In the genomic region with DNA sequence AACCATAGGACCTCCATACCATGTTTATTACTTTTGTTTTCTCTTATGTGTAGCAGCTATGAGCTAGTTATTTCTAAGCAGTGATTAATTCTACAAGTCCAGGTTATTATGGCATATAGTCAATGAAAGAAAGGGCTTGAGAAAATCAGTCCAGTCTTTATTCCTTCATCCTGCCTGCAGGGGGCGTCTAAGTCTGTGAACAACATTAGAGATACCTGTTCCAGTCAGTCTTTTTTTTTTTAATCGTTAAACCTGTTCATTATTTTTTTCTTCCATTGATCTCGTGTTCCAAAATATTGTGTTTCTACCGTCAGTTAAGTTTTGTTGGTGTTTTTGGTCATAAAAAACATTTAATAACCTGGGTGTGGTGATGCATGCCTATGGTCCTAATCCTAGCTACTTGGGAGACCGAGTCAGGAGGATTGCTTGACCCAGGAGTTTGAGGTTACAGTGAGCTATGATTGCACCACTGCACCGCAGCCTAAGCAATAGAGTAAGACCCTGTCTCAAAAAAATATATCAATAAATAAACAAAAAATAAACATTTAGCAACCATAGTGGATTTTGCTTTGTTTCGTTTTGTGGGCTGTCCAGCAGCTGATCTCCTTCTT, we compare ENCODE assay signal across 8 cellular contexts. TPM values are rescaled to one million over a fixed set of nuclear protein-coding genes. Genes with fewer than 3 reads are reported as not detected.
DNase-seq lines count a peak whose midpoint lies in the region; FAIRE-seq and TF ChIP-seq lines count a peak whose summit lies in the region.

No MANE protein-coding gene starts in this region.

- no peak overlapping the region for H4K91ac ChIP-seq in H1 (replicated peaks; ENCODE audit: insufficient read length, low read length)

- no peak overlapping the region for H2BK15ac ChIP-seq in H1 (ENCODE audit: low read length)

- DNase-seq in BE2C = peak; percentile 73
- DNase-seq in NCI-H526 treated with DMSO at 0.1 percent for 48 hours (lab: John Stamatoyannopoulos, UW) = peak; percentile 49
- peak; percentile 81 for DNase-seq in activated CD4-positive, alpha-beta memory T cell treated with anti-CD3 and anti-CD28 coated beads, Interleukin-2, amount 10 ng/mL, durations not matched to agents 7 days and 5 days
- peak in 1 of 2 experiments; percentile 72 for DNase-seq in H1 (ENCODE audit: low read depth in 1 of 2, low spot score in 2 of 2)
- peak; percentile 69 for DNase-seq in stomach
- no peak for DNase-seq in occipital lobe (lab: John Stamatoyannopoulos, UW)

- H3K23ac ChIP-seq in H1 (ENCODE audit: insufficient read length) = no peak overlapping the region

- no peak overlapping the region for H3K4me3 ChIP-seq in BE2C (ENCODE audit: low read depth, low read length)
- no peak overlapping the region for H3K4me3 ChIP-seq in HEK293 (ENCODE audit: low read depth, low read length)
- H3K4me3 ChIP-seq in H1 (ENCODE audit: extremely low read depth in 1 of 4, insufficient read depth in 2 of 4, low read depth in 3 of 4, low read length in 4 of 4) = no peak overlapping the region
- no peak overlapping the region for H3K4me3 ChIP-seq in stomach

- H2BK12ac ChIP-seq in H1 (ENCODE audit: low read depth, low read length) = no peak overlapping the region

- H3K9me3 Mint-ChIP-seq in activated CD4-positive, alpha-beta memory T cell treated with anti-CD3 and anti-CD28 coated beads, Interleukin-2, amount 10 ng/mL, durations not matched to agents 7 days and 5 days = peaks cover under 1% of the 10 kb centered on the region
- H3K9me3 Mint-ChIP-seq in nephron = peaks cover 7% of the 10 kb centered on the region

- no peak for FAIRE-seq in H1 (lab: Jason Lieb, UNC)

- no peak for TF ChIP-seq EP300 in H1 (IDR thresholded peaks at IDR 0.05; ENCODE audit: borderline replicate concordance in 1 of 2, low read depth in 2 of 2, low read length in 2 of 2)
- TF ChIP-seq EP300 in stomach (IDR thresholded peaks at IDR 0.05) = no peak

- H3K79me1 ChIP-seq in H1 (ENCODE audit: low read depth, low read length) = no peaks in the 10 kb centered on the region

- no peak overlapping the region for H3K4me2 ChIP-seq in H1 (ENCODE audit: insufficient read depth in 1 of 2, low read depth in 2 of 2, low read length in 2 of 2)

- H4K5ac ChIP-seq in H1 (ENCODE audit: insufficient read length, low read depth, low read length) = no peak overlapping the region

- H3K4ac ChIP-seq in H1 (replicated peaks; ENCODE audit: insufficient read length, low read depth, low read length) = no peak overlapping the region

- no peak overlapping the region for H3K14ac ChIP-seq in H1 (ENCODE audit: insufficient read length)

- H3K79me2 ChIP-seq in H1 (ENCODE audit: control insufficient read depth in 1 of 2, insufficient read depth in 2 of 2, low read length in 2 of 2) = no peaks in the 10 kb centered on the region

- TF ChIP-seq POLR2A in H1 (IDR thresholded peaks at IDR 0.05; ENCODE audit: control extremely low read depth in 1 of 2, low read depth in 2 of 2, low read length in 2 of 2) (no peak), stomach (IDR thresholded peaks at IDR 0.05) (no peak)

- H3K27me3 ChIP-seq in BE2C (no peaks in the 10 kb centered on the region), H1 (replicated peaks in 1 of 4; ENCODE audit: control insufficient read depth in 3 of 4, extremely low read depth in 1 of 4, insufficient read depth in 3 of 4, low read length in 3 of 4) (no peaks in the 10 kb centered on the region), stomach (no peaks in the 10 kb centered on the region)

- H3K23me2 ChIP-seq in H1 (ENCODE audit: low read depth, low read length) = no peaks in the 10 kb centered on the region; the same call in 1 of the 2 replicates

- peaks cover 23% of the 10 kb centered on the region for H3K4me1 Mint-ChIP-seq in activated CD4-positive, alpha-beta memory T cell treated with anti-CD3 and anti-CD28 coated beads, Interleukin-2, amount 10 ng/mL, durations not matched to agents 7 days and 5 days
- H3K4me1 Mint-ChIP-seq in nephron = no peaks in the 10 kb centered on the region

- POLR2A ChIA-PET in HEK293 (lab: Yijun Ruan, JAX) (no interaction called here), H1 (lab: Charles Lee; ENCODE audit: partially characterized antibody) (interaction anchor here (0.7 kb wide), 1 partner anchor 335 kb away, joined by 3 read pairs; a partner anchor contains a TSS)
- POLR2A ChIA-PET in activated CD4-positive, alpha-beta memory T cell treated with anti-CD3 and anti-CD28 coated beads, Interleukin-2, amount 10 ng/mL, durations not matched to agents 7 days and 5 days (lab: Charles Lee) = interaction anchor here (0.6 to 1.2 kb wide), 4 partner anchors 12 to 329 kb away, joined by 3 to 7 read pairs (median 3); no protein-coding TSS in a partner anchor

- H3K9me3 ChIP-seq in BE2C = no peaks in the 10 kb centered on the region
- no peaks in the 10 kb centered on the region for H3K9me3 ChIP-seq in HEK293 (ENCODE audit: control insufficient read depth, insufficient read depth, low read depth, low read length)
- H3K9me3 ChIP-seq in H1 (ENCODE audit: insufficient read depth in 2 of 2, low read depth in 1 of 2, low read length in 1 of 2) = no peaks in the 10 kb centered on the region
- no peaks in the 10 kb centered on the region for H3K9me3 ChIP-seq in stomach

- H3K9ac ChIP-seq in H1 (replicated peaks in 1 of 4; ENCODE audit: extremely low read depth in 1 of 4, low read depth in 3 of 4, low read length in 3 of 4) = no peak overlapping the region

- H2BK120ac ChIP-seq in H1 (replicated peaks; ENCODE audit: low read depth, low read length) = no peak overlapping the region

- no peak overlapping the region for H2AFZ ChIP-seq in H1 (ENCODE audit: low read length)

- H2BK20ac ChIP-seq in H1 (ENCODE audit: low read length) = 0 out of 2 replicates have a peak overlapping the region, but pooled peaks have one; percentile 11

- H4K8ac ChIP-seq in H1 (ENCODE audit: extremely low read depth, insufficient read depth, low read length) = no peak overlapping the region

- H3K36me3 Mint-ChIP-seq in activated CD4-positive, alpha-beta memory T cell treated with anti-CD3 and anti-CD28 coated beads, Interleukin-2, amount 10 ng/mL, durations not matched to agents 7 days and 5 days (ENCODE audit: low read depth) = no peaks in the 10 kb centered on the region
- peaks cover 1% of the 10 kb centered on the region for H3K36me3 Mint-ChIP-seq in nephron (ENCODE audit: low read depth)

- no peak overlapping the region for H3K56ac ChIP-seq in H1 (replicated peaks; ENCODE audit: insufficient read length, low read depth, low read length)

- H3K27ac Mint-ChIP-seq in activated CD4-positive, alpha-beta memory T cell treated with anti-CD3 and anti-CD28 coated beads, Interleukin-2, amount 10 ng/mL, durations not matched to agents 7 days and 5 days = no peak overlapping the region
- no peak overlapping the region for H3K27ac Mint-ChIP-seq in nephron

- no peak overlapping the region for H3K18ac ChIP-seq in H1 (ENCODE audit: extremely low read depth, low read length)

- H3K27ac ChIP-seq in HEK293 (ENCODE audit: extremely low read depth, low read depth, low read length) (no peak overlapping the region), H1 (ENCODE audit: low read depth, low read length) (no peak overlapping the region), stomach (no peak overlapping the region)

- TF ChIP-seq CTCF in BE2C (IDR thresholded peaks at IDR 0.05; ENCODE audit: low read depth, low read length) (peak; percentile 85), HEK293 (tag by site-specific recombination; IDR thresholded peaks at IDR 0.05) (no peak), H1 (IDR thresholded peaks at IDR 0.05; ENCODE audit: control extremely low read depth in 1 of 3, insufficient read depth in 1 of 3, low read depth in 1 of 3, low read length in 3 of 3) (peak in 2 of 3 experiments; percentile 34 to 63; a peak in 2 of 4 replicates), nephron (IDR thresholded peaks at IDR 0.05; ENCODE audit: unreplicated experiment in 3 of 3) (peak; percentile 67 to 75 (median 72)), stomach (IDR thresholded peaks at IDR 0.05) (peak in 5 of 7 experiments; percentile 47 to 76 (median 53))

- WGBS in H1 (ENCODE audit: extremely low coverage in 1 of 2, insufficient coverage in 1 of 2, insufficient read length in 1 of 2, insufficient replicate concordance in 2 of 2, low coverage in 1 of 2, low lambda C conversion rate in 2 of 2, missing lambda C conversion rate in 1 of 2), 2 experiments = 54% methylated on average over 7 of the region's 7 CpGs; no CpG with 5 or more reads in 1 of the 2 experiments
- WGBS in stomach, 5 donors = 43 to 49% (median 45%) methylated on average over 7 of the region's 7 CpGs

- no peak overlapping the region for H2BK5ac ChIP-seq in H1 (ENCODE audit: low read depth, low read length)

- H3K4me1 ChIP-seq in BE2C = no peaks in the 10 kb centered on the region
- no peaks in the 10 kb centered on the region for H3K4me1 ChIP-seq in HEK293 (ENCODE audit: control insufficient read depth, insufficient read depth, low read length)
- H3K4me1 ChIP-seq in H1 (replicated peaks in 1 of 4; ENCODE audit: control insufficient read depth in 3 of 4, insufficient read depth in 4 of 4, low read length in 3 of 4) = no peaks in the 10 kb centered on the region
- H3K4me1 ChIP-seq in stomach = no peaks in the 10 kb centered on the region

- no peaks in the 10 kb centered on the region for H4K20me1 ChIP-seq in H1 (replicated peaks in 1 of 2; ENCODE audit: control insufficient read depth in 1 of 2, insufficient read depth in 2 of 2, low read length in 2 of 2)

- no peaks in the 10 kb centered on the region for H3K27me3 Mint-ChIP-seq in activated CD4-positive, alpha-beta memory T cell treated with anti-CD3 and anti-CD28 coated beads, Interleukin-2, amount 10 ng/mL, durations not matched to agents 7 days and 5 days
- peaks cover 5% of the 10 kb centered on the region for H3K27me3 Mint-ChIP-seq in nephron (ENCODE audit: low read depth)

- H3K4me3 Mint-ChIP-seq in activated CD4-positive, alpha-beta memory T cell treated with anti-CD3 and anti-CD28 coated beads, Interleukin-2, amount 10 ng/mL, durations not matched to agents 7 days and 5 days = no peak overlapping the region
- no peak overlapping the region for H3K4me3 Mint-ChIP-seq in nephron

- no peak overlapping the region for H2AK5ac ChIP-seq in H1 (ENCODE audit: low read depth, low read length)

- intact Hi-C loops in stomach (cut with DNase I; ENCODE audit: low total_unique reads) = no loop called here

- CTCF ChIA-PET in HEK293 (lab: Yijun Ruan, JAX) (interaction anchor here (0.6 to 2.9 kb wide), 35 partner anchors 9 to 996 kb away, joined by 3 to 20 read pairs (median 4); no protein-coding TSS in a partner anchor), H1 (lab: Charles Lee; ENCODE audit: partially characterized antibody) (interaction anchor here (0.6 to 7.3 kb wide), 52 partner anchors 9 to 1538 kb away, joined by 3 to 62 read pairs (median 4); no protein-coding TSS in a partner anchor)
- CTCF ChIA-PET in activated CD4-positive, alpha-beta memory T cell treated with anti-CD3 and anti-CD28 coated beads, Interleukin-2, amount 10 ng/mL, durations not matched to agents 7 days and 5 days (lab: Charles Lee) = interaction anchor here (0.6 to 3.1 kb wide), 34 partner anchors 9 to 586 kb away, joined by 3 to 17 read pairs (median 4); a partner anchor contains a TSS

- peak; percentile 59 to 61 for TF ChIP-seq RAD21 in H1 (IDR thresholded peaks at IDR 0.05 in 1 of 2, conservative IDR thresholded peaks at IDR 0.05 in 1 of 2; ENCODE audit: low read depth in 2 of 2, low read length in 2 of 2)

- no peaks in the 10 kb centered on the region for H3K36me3 ChIP-seq in BE2C
- H3K36me3 ChIP-seq in HEK293 (ENCODE audit: control insufficient read depth in 2 of 2, insufficient read depth in 1 of 2, low read length in 2 of 2) = no peaks in the 10 kb centered on the region
- H3K36me3 ChIP-seq in H1 (ENCODE audit: control insufficient read depth in 2 of 4, insufficient read depth in 4 of 4, low read length in 3 of 4) = no peaks in the 10 kb centered on the region
- H3K36me3 ChIP-seq in stomach = no peaks in the 10 kb centered on the region

RNA-seq across cellular contexts. Expression of a gene that starts 29.4 kb away (rescaled TPM):
- polyA plus RNA-seq in BE2C (2012; ENCODE audit: insufficient read depth, insufficient read length, low read depth) = not detected
- total RNA-seq in activated CD4-positive, alpha-beta memory T cell treated with anti-CD3 and anti-CD28 coated beads, Interleukin-2, amount 10 ng/mL, durations not matched to agents 7 days and 5 days = 100 to 1,000 TPM; 329 to 340 TPM
- not detected in 2 replicates for total RNA-seq in H1 (2021; fragmentation: NEBNext Ultra II Directional; extraction: Animal tissue kit (Norgen Biotek cat#: 25700))
- polyA plus RNA-seq in H1 (2011; rRNA removed) (not detected in 2 replicates), stomach (1 to 10 TPM; 1.7 to 9.8 (median 3.3) TPM)
- not detected for polyA plus RNA-seq in H1 (2011; cell fraction: cytosol; rRNA removed)
- polyA plus RNA-seq in H1 (2011; cell fraction: nucleus; rRNA removed) = not detected
- polyA plus RNA-seq in H1 (2012, experiment 1 of 2) = not detected in 4 replicates
- polyA plus RNA-seq in H1 (2012, experiment 2 of 2) = not detected
- not detected for polyA plus RNA-seq in H1 (2013, experiment 1 of 2)
- not detected for polyA plus RNA-seq in H1 (2013, experiment 2 of 2)
- polyA minus RNA-seq in H1 (2011; rRNA and poly(A)+ RNA removed) = not detected in 2 replicates
- polyA minus RNA-seq in H1 (2011; cell fraction: cytosol; rRNA and poly(A)+ RNA removed) = not detected
- not detected for polyA minus RNA-seq in H1 (2011; cell fraction: nucleus; rRNA and poly(A)+ RNA removed)
- total RNA-seq in stomach (10 to 100 TPM in 1 of 5 donors, 1 to 10 TPM in 3, not detected in 1; 2.9 to 14.3 (median 4.8) TPM), occipital lobe (not detected)

RNA-seq across cellular contexts. Expression of a gene that starts 57.3 kb away (rescaled TPM):
- polyA plus RNA-seq in BE2C (2012; ENCODE audit: insufficient read depth, insufficient read length, low read depth) = 91.6 TPM
- under 1 TPM; 0.48 to 0.58 TPM for total RNA-seq in activated CD4-positive, alpha-beta memory T cell treated with anti-CD3 and anti-CD28 coated beads, Interleukin-2, amount 10 ng/mL, durations not matched to agents 7 days and 5 days
- total RNA-seq in H1 (2021; fragmentation: NEBNext Ultra II Directional; extraction: Animal tissue kit (Norgen Biotek cat#: 25700)) = 30.2 and 32.2 TPM in 2 replicates
- 30.0 and 38.7 TPM in 2 replicates for polyA plus RNA-seq in H1 (2011; rRNA removed)
- polyA plus RNA-seq in H1 (2011; cell fraction: cytosol; rRNA removed) = 35.4 TPM
- 56.5 TPM for polyA plus RNA-seq in H1 (2011; cell fraction: nucleus; rRNA removed)
- 20.6 to 27.8 TPM (median 24.4 TPM) in 4 replicates for polyA plus RNA-seq in H1 (2012, experiment 1 of 2)
- polyA plus RNA-seq in H1 (2012, experiment 2 of 2) = 10.1 TPM
- polyA plus RNA-seq in H1 (2013, experiment 1 of 2) = 30.9 TPM
- 28.1 TPM for polyA plus RNA-seq in H1 (2013, experiment 2 of 2)
- 56.8 and 70.7 TPM in 2 replicates for polyA minus RNA-seq in H1 (2011; rRNA and poly(A)+ RNA removed)
- polyA minus RNA-seq in H1 (2011; cell fraction: cytosol; rRNA and poly(A)+ RNA removed) = 34.7 TPM
- polyA minus RNA-seq in H1 (2011; cell fraction: nucleus; rRNA and poly(A)+ RNA removed) = 28.1 TPM
- 10 to 100 TPM; 18.1 to 31.6 (median 25.7) TPM for total RNA-seq in stomach
- polyA plus RNA-seq in stomach = 1 to 10 TPM; 1.7 to 6.2 (median 2.7) TPM
- 115 TPM for total RNA-seq in occipital lobe

Comparison
In these comparisons a context has a peak if more than half of its experiments do, and no peak if none do; other contexts are left out.
1. RNA of a gene that starts 29.4 kb away (total RNA-seq): 329 to 340 TPM in activated CD4-positive, alpha-beta memory T cell treated with anti-CD3 and anti-CD28 coated beads, Interleukin-2, amount 10 ng/mL, durations not matched to agents 7 days and 5 days; 2.9 to 14.3 TPM in stomach, not detected in H1 and not detected in occipital lobe (single experiment); every median in the first group is over 10 times any median in the second.
2. RNA of a gene that starts 57.3 kb away (total RNA-seq): 115 TPM in occipital lobe (single experiment), 30.2 to 32.2 TPM in H1 and 18.1 to 31.6 TPM in stomach; 0.48 to 0.58 TPM in activated CD4-positive, alpha-beta memory T cell treated with anti-CD3 and anti-CD28 coated beads, Interleukin-2, amount 10 ng/mL, durations not matched to agents 7 days and 5 days; every median in the first group is over 10 times any median in the second.